ENCODE assay signal across 8 cellular contexts in the genomic region with DNA sequence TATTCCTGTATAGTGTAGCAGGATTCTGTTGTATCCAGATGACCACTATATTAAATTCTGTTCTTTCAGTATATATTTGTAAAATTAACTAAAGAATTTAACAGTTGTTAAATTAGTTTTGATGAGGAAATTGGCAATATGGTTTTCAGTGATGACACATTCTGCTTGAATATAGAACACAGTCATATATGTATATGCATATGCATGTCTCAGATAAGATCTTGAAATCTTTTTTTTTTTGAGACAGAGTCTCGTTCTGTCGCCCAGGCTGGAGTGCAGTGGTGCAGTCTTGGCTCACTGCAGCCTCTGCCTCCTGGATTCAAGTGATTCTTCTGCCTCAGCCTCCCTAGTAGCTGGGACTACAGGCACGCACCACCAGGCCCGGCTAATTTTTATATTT. TPM values are rescaled to one million over a fixed set of nuclear protein-coding genes. Genes with fewer than 3 reads are reported as not detected.
A peak's percentile ranks its signal among the peaks of the same experiment; 100 is the strongest.
DNase-seq lines count a peak whose midpoint lies in the region; TF ChIP-seq lines count a peak whose summit lies in the region.
"Not testable (repeated sequence)": the region's sequence is repeated elsewhere in the genome, so short reads cannot be mapped to it uniquely, and the experiment has no call there.

No MANE protein-coding gene starts in this region.

- TF ChIP-seq RAD21 in neural cell (conservative IDR thresholded peaks at IDR 0.05), result not testable (repeated sequence)

- H3K4me3 ChIP-seq in CD4-positive, alpha-beta memory T cell (ENCODE audit: low read length in 2 of 2); SU-DHL-6 (ENCODE audit: insufficient read depth, low read length, poor library complexity, severe bottlenecking): not testable (repeated sequence)
- peak overlapping the region; percentile 91 for H3K4me3 ChIP-seq in HUES64 (ENCODE audit: low read length)
- H3K4me3 ChIP-seq in endocrine pancreas (ENCODE audit: control insufficient read depth, insufficient read depth, low read length), result peak overlapping the region; percentile 98
- peak overlapping the region; percentile 84 for H3K4me3 ChIP-seq in iPS-20b (ENCODE audit: low read length)
- H3K4me3 ChIP-seq in neural cell (ENCODE audit: low read length), result peak overlapping the region; percentile 79
- peak overlapping the region; percentile 66 to 90 (median 69) for H3K4me3 ChIP-seq in stomach

- TF ChIP-seq CTCF in SU-DHL-6 (IDR thresholded peaks at IDR 0.05; ENCODE audit: insufficient read depth, low read length, poor library complexity, severe bottlenecking); neural cell (IDR thresholded peaks at IDR 0.05; ENCODE audit: poor library complexity, severe bottlenecking); stomach (IDR thresholded peaks at IDR 0.05): not testable (repeated sequence)

- not testable (repeated sequence) for H3K9me2 ChIP-seq in SU-DHL-6 (replicated peaks; ENCODE audit: insufficient read depth, low read length); neural cell (ENCODE audit: insufficient read depth, low read length)

- peaks cover 30 to 52% (median 41%) of the 10 kb centered on the region in 4 donors for H3K4me1 Mint-ChIP-seq in CD4-positive, alpha-beta memory T cell
- peaks cover 39% of the 10 kb centered on the region for H3K4me1 Mint-ChIP-seq in activated T-helper 2 cell treated with anti-CD3 and anti-CD28 coated beads, Interferon-gamma antibody, Interleukin-2, Interleukin-4, amounts not matched to agents 10 μg/mL and 5 μg/mL and 100 μg/mL, durations not matched to agents 14 hours and 24 hours and 36 hours (ENCODE audit: low read depth)

- DNase-seq in CD4-positive, alpha-beta memory T cell; activated T-helper 2 cell treated with anti-CD3 and anti-CD28 coated beads, Interferon-gamma antibody, Interleukin-2, Interleukin-4, amounts not matched to agents 10 μg/mL and 5 μg/mL and 100 μg/mL, durations not matched to agents 14 hours and 24 hours and 36 hours (ENCODE audit: low spot score); stomach: not testable (repeated sequence)

- H3K9me3 Mint-ChIP-seq in CD4-positive, alpha-beta memory T cell; activated T-helper 2 cell treated with anti-CD3 and anti-CD28 coated beads, Interferon-gamma antibody, Interleukin-2, Interleukin-4, amounts not matched to agents 10 μg/mL and 5 μg/mL and 100 μg/mL, durations not matched to agents 14 hours and 24 hours and 36 hours: not testable (repeated sequence)

- not testable (repeated sequence) for H3K9ac ChIP-seq in HUES64 (ENCODE audit: low read depth, low read length); SU-DHL-6 (ENCODE audit: low read length); endocrine pancreas (ENCODE audit: control insufficient read depth, insufficient read depth, low read length); iPS-20b (ENCODE audit: low read depth, low read length); neural cell (ENCODE audit: low read length)

- H4K20me1 ChIP-seq in SU-DHL-6 (ENCODE audit: low read depth, low read length); neural cell (ENCODE audit: insufficient read depth): not testable (repeated sequence)

- TF ChIP-seq EP300 in neural cell (conservative IDR thresholded peaks at IDR 0.05; ENCODE audit: poor library complexity, severe bottlenecking); stomach (IDR thresholded peaks at IDR 0.05): not testable (repeated sequence)

- H3K4me2 ChIP-seq in SU-DHL-6 (ENCODE audit: low read depth, low read length, poor library complexity, severe bottlenecking) (peak overlapping the region; percentile 83), neural cell (ENCODE audit: low read length) (peak overlapping the region; percentile 87)

- not testable (repeated sequence) for H3K27me3 ChIP-seq in CD4-positive, alpha-beta memory T cell (ENCODE audit: insufficient read depth, low read length); HUES64 (ENCODE audit: insufficient read depth, low read length); SU-DHL-6 (ENCODE audit: low read length); endocrine pancreas (ENCODE audit: control insufficient read depth, insufficient read depth, low read length); iPS-20b (ENCODE audit: insufficient read depth, low read length); neural cell (ENCODE audit: insufficient read depth, low read depth, low read length); stomach

- H3K27ac ChIP-seq in CD4-positive, alpha-beta memory T cell (ENCODE audit: low read depth, low read length); HUES64 (ENCODE audit: low read depth, low read length); SU-DHL-6 (ENCODE audit: low read depth, low read length); iPS-20b (ENCODE audit: low read length); neural cell (ENCODE audit: low read length); stomach: not testable (repeated sequence)

- intact Hi-C loops in CD4-positive, alpha-beta memory T cell (cut with micrococcal nuclease), result loop anchor here (5.0 to 10.0 kb wide), 3 partner anchors 392 to 1315 kb away; partner anchors contain the start of genes GTF2B and PKN2
- intact Hi-C loops in activated T-helper 2 cell treated with anti-CD3 and anti-CD28 coated beads, Interferon-gamma antibody, Interleukin-2, Interleukin-4, amounts not matched to agents 10 μg/mL and 5 μg/mL and 100 μg/mL, durations not matched to agents 14 hours and 24 hours and 36 hours (cut with micrococcal nuclease), result loop anchor here (5.0 to 10.0 kb wide), 4 partner anchors 275 to 1105 kb away; partner anchors contain the start of genes GTF2B and LRRC8C
- intact Hi-C loops in stomach (cut with DNase I; ENCODE audit: low total_unique reads), result not testable (repeated sequence)

- CTCF ChIA-PET in CD4-positive, alpha-beta memory T cell (lab: Charles Lee; ENCODE audit: partially characterized antibody), result not testable (repeated sequence)

- POLR2A ChIA-PET in CD4-positive, alpha-beta memory T cell (lab: Charles Lee; ENCODE audit: partially characterized antibody), result not testable (repeated sequence)

- H3K79me2 ChIP-seq in SU-DHL-6 (ENCODE audit: insufficient read depth, low read length), result peaks cover 69% of the 10 kb centered on the region
- peaks cover 70% of the 10 kb centered on the region for H3K79me2 ChIP-seq in neural cell (replicated peaks; ENCODE audit: insufficient read depth, low read length)

- peak overlapping the region in 5 of 8 donors; percentile 28 to 96 (median 39) for H3K4me3 Mint-ChIP-seq in CD4-positive, alpha-beta memory T cell
- peak overlapping the region; percentile 47 for H3K4me3 Mint-ChIP-seq in activated T-helper 2 cell treated with anti-CD3 and anti-CD28 coated beads, Interferon-gamma antibody, Interleukin-2, Interleukin-4, amounts not matched to agents 10 μg/mL and 5 μg/mL and 100 μg/mL, durations not matched to agents 14 hours and 24 hours and 36 hours (ENCODE audit: low read depth)

- H3K36me3 Mint-ChIP-seq in CD4-positive, alpha-beta memory T cell, result peaks cover 17 to 21% of the 10 kb centered on the region in 2 donors
- peaks cover 44% of the 10 kb centered on the region for H3K36me3 Mint-ChIP-seq in activated T-helper 2 cell treated with anti-CD3 and anti-CD28 coated beads, Interferon-gamma antibody, Interleukin-2, Interleukin-4, amounts not matched to agents 10 μg/mL and 5 μg/mL and 100 μg/mL, durations not matched to agents 14 hours and 24 hours and 36 hours (ENCODE audit: low read depth)

- H3K27ac Mint-ChIP-seq in CD4-positive, alpha-beta memory T cell, result peak overlapping the region in 1 of 7 donors; percentile 13
- H3K27ac Mint-ChIP-seq in activated T-helper 2 cell treated with anti-CD3 and anti-CD28 coated beads, Interferon-gamma antibody, Interleukin-2, Interleukin-4, amounts not matched to agents 10 μg/mL and 5 μg/mL and 100 μg/mL, durations not matched to agents 14 hours and 24 hours and 36 hours, result peak overlapping the region; percentile 23

- not testable (repeated sequence) for H3K27me3 Mint-ChIP-seq in CD4-positive, alpha-beta memory T cell; activated T-helper 2 cell treated with anti-CD3 and anti-CD28 coated beads, Interferon-gamma antibody, Interleukin-2, Interleukin-4, amounts not matched to agents 10 μg/mL and 5 μg/mL and 100 μg/mL, durations not matched to agents 14 hours and 24 hours and 36 hours (ENCODE audit: low read depth)

- H3K36me3 ChIP-seq in CD4-positive, alpha-beta memory T cell (ENCODE audit: insufficient read depth, low read length); SU-DHL-6 (ENCODE audit: low read length); endocrine pancreas (ENCODE audit: control insufficient read depth, insufficient read depth, low read length); neural cell (ENCODE audit: insufficient read depth, low read length); stomach: not testable (repeated sequence)
- H3K36me3 ChIP-seq in HUES64 (ENCODE audit: insufficient read depth, low read length), result peaks cover 35% of the 10 kb centered on the region
- peaks cover 33% of the 10 kb centered on the region for H3K36me3 ChIP-seq in iPS-20b (ENCODE audit: insufficient read depth, low read depth, low read length)

- not testable (repeated sequence) for TF ChIP-seq POLR2A in stomach (IDR thresholded peaks at IDR 0.05)

- H3K9me3 ChIP-seq in CD4-positive, alpha-beta memory T cell (ENCODE audit: control insufficient read depth in 1 of 2, low read length in 2 of 2); HUES64 (ENCODE audit: insufficient read depth, low read depth, low read length); SU-DHL-6 (ENCODE audit: insufficient read depth, low read length); endocrine pancreas (ENCODE audit: control insufficient read depth, low read length); iPS-20b (ENCODE audit: insufficient read depth, low read depth, low read length); neural cell (ENCODE audit: low read length); stomach: not testable (repeated sequence)

- WGBS in HUES64, result 91% methylated on average over 4 of the region's 4 CpGs
- WGBS in stomach, 5 donors, result 87 to 94% (median 91%) methylated on average over 4 of the region's 4 CpGs

- H3K4me1 ChIP-seq in CD4-positive, alpha-beta memory T cell (ENCODE audit: insufficient read depth, low read length), result peaks cover 50% of the 10 kb centered on the region
- H3K4me1 ChIP-seq in HUES64 (ENCODE audit: insufficient read depth, low read length), result peaks cover 21% of the 10 kb centered on the region
- H3K4me1 ChIP-seq in endocrine pancreas (ENCODE audit: control insufficient read depth, insufficient read depth, low read length), result peaks cover 24% of the 10 kb centered on the region
- H3K4me1 ChIP-seq in iPS-20b (ENCODE audit: insufficient read depth, low read length), result not testable (repeated sequence)
- H3K4me1 ChIP-seq in stomach, result peaks cover 12 to 64% (median 41%) of the 10 kb centered on the region in 4 donors

- H2AFZ ChIP-seq in SU-DHL-6 (ENCODE audit: low read depth, low read length, severe bottlenecking); neural cell (ENCODE audit: low read depth, low read length): not testable (repeated sequence)

- H3F3A ChIP-seq in SU-DHL-6 (ENCODE audit: insufficient read depth); neural cell (ENCODE audit: insufficient read depth, low read length, poor library complexity, severe bottlenecking): not testable (repeated sequence)

RNA-seq across cellular contexts. Expression of gene ZNF326, which starts 2.2 kb away (rescaled TPM):
- 10 to 100 TPM; 17.4 to 20.6 TPM for total RNA-seq in CD4-positive, alpha-beta memory T cell
- polyA plus RNA-seq in CD4-positive, alpha-beta memory T cell, result 1 to 10 TPM; 2.1 to 4.3 TPM
- polyA plus RNA-seq in HUES64 (2013, experiment 1 of 2), result 36.3 TPM
- polyA plus RNA-seq in HUES64 (2013, experiment 2 of 2), result 30.1 TPM
- 32.8 and 33.1 TPM in 2 replicates for total RNA-seq in activated T-helper 2 cell treated with anti-CD3 and anti-CD28 coated beads, Interferon-gamma antibody, Interleukin-2, Interleukin-4, amounts not matched to agents 10 μg/mL and 5 μg/mL and 100 μg/mL, durations not matched to agents 14 hours and 24 hours and 36 hours
- 65.0 and 65.2 TPM in 2 replicates for polyA plus RNA-seq in neural cell
- polyA minus RNA-seq in neural cell, result 80.1 and 91.3 TPM in 2 replicates
- total RNA-seq in stomach, result 10 to 100 TPM in 4 of 5 donors, 1 to 10 TPM in 1; 5.3 to 44.2 (median 30.8) TPM
- 10 to 100 TPM in 1 of 3 donors, 1 to 10 TPM in 2; 9.2 to 12.2 (median 9.7) TPM for polyA plus RNA-seq in stomach
